1 cellular context compared by ENCODE assay signal in the genomic region with DNA sequence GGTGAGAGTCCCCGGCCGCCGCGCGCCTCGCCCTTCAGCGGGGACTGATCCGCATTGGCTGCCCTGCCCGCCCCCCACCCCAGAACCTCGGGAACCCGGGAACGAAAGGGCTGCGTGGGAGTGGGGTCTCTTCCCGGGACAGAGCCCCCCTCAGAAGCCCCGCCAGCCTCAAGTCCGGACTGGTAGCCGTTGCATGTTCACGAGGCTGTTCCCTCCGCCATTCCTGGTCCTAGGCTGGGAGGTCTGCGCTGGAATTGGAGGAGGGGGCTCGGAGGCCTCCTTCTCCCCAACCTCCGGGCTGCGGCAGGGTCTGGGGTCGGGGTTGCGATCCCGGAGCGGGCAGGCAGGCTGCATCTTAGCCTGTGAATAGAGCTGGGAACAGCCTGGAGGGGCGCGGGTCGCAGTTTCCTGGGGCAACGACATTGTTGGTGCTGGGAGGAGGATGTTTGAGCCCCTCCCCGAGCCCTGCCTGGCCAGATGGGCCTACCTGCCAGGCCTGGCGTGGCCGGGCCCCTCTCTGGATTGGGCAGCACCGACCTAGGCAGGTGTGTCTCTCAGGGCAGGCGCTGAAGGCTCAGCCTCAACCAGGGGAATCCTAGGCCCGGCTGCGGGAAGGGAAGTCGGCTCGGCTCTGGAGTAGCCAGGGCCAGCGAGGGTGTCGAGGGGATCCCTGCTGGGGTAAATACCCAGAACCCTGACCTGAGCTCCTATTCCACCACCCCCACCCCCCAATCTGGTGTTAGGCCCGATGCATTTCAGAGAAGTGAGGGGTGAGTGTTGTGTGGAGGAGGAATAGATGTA.
TF ChIP-seq lines count a peak whose summit lies in the region.

No MANE protein-coding gene starts in this region.

TF ChIP-seq in endothelial cell of umbilical vein, 7 proteins besides CTCF, POLR2A, EP300 and RAD21:
- TF ChIP-seq MYC (IDR thresholded peaks at IDR 0.05; ENCODE audit: low read depth, low read length) = no peak
- peak; percentile 61 for TF ChIP-seq EZH2 (IDR thresholded peaks at IDR 0.05; ENCODE audit: borderline replicate concordance, low read depth, low read length, severe bottlenecking)
